8 cellular contexts compared by ENCODE assay signal in the genomic region with DNA sequence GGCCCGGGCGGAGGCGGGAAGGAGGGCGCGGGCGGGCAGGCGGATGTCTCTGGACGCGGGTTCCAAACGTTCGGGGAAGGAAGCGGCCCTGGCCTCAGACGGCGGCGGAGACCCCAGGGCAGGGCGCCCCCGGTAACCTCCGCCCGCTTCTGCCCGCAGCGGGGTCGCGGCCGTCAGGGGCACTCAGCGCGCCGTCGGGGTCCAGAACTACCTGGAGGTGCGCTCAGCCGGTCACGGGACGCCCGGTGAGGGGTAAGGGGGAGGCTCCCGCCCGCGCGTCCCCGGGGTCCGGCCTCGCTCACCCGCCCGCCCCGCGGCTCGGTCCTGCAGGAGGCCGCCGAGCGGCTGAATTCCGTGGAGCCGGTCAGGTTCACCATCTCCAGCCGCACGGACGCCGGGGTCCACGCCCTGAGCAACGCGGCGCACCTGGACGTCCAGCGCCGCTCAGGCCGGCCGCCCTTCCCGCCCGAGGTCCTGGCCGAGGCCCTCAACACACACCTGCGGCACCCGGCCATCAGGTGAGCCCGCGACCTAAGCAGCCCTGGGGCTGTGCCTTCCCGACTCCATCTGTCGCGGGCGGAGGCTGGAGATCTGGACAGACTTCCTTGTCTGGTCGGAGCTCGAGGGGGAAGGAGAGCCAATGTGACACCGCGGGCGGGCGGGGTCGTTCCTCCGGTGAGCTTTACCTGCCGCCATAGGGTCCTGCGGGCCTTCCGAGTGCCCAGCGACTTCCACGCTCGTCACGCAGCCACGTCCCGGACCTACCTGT. TPM values are rescaled to one million over a fixed set of nuclear protein-coding genes. Genes with fewer than 3 reads are reported as not detected.
A peak's percentile ranks its signal among the peaks of the same experiment; 100 is the strongest.
DNase-seq lines count a peak whose midpoint lies in the region; ATAC-seq and TF ChIP-seq lines count a peak whose summit lies in the region.

No MANE protein-coding gene starts in this region.

- H3K9ac ChIP-seq in parathyroid adenoma, result peak overlapping the region; percentile 37

- H3K4me2 ChIP-seq in parathyroid adenoma (ENCODE audit: low read length), result peak overlapping the region; percentile 86

- peak overlapping the region; percentile 70 for H3K27ac Mint-ChIP-seq in activated CD4-positive, alpha-beta memory T cell treated with anti-CD3 and anti-CD28 coated beads for 36 hours

- POLR2A ChIA-PET in activated CD4-positive, alpha-beta memory T cell treated with anti-CD3 and anti-CD28 coated beads for 36 hours (lab: Charles Lee), result interaction anchor here (0.6 kb wide), 1 partner anchor 80 kb away, joined by 3 read pairs; no protein-coding TSS in a partner anchor

- H3K9me3 ChIP-seq in parathyroid adenoma (ENCODE audit: control insufficient read depth, low read length), result no peaks in the 10 kb centered on the region

- H3K27me3 ChIP-seq in parathyroid adenoma (ENCODE audit: control insufficient read depth, insufficient read depth, low read length), result no peaks in the 10 kb centered on the region

- ATAC-seq in HG02884 (IDR thresholded peaks at IDR 0.05; ENCODE audit: unreplicated experiment) (peak; percentile 8), HG03196 (IDR thresholded peaks at IDR 0.05; ENCODE audit: unreplicated experiment) (no peak)

- H3K4me1 ChIP-seq in parathyroid adenoma, result peaks cover 3% of the 10 kb centered on the region

- CTCF ChIA-PET in activated CD4-positive, alpha-beta memory T cell treated with anti-CD3 and anti-CD28 coated beads for 36 hours (lab: Charles Lee), result interaction anchor here (1.1 to 1.3 kb wide), 2 partner anchors 186 to 325 kb away, joined by 4 read pairs; no protein-coding TSS in a partner anchor

- no peaks in the 10 kb centered on the region for H3K9me3 Mint-ChIP-seq in activated CD4-positive, alpha-beta memory T cell treated with anti-CD3 and anti-CD28 coated beads for 36 hours

- peak overlapping the region; percentile 79 for H2AFZ ChIP-seq in parathyroid adenoma

- H3K36me3 Mint-ChIP-seq in activated CD4-positive, alpha-beta memory T cell treated with anti-CD3 and anti-CD28 coated beads for 36 hours, result peaks cover 9% of the 10 kb centered on the region

- DNase-seq in activated CD4-positive, alpha-beta memory T cell treated with anti-CD3 and anti-CD28 coated beads for 36 hours, result peak; percentile 36
- DNase-seq in fibroblast of villous mesenchyme (ENCODE audit: low read depth), result no peak
- DNase-seq in 8988T, result no peak
- no peak for DNase-seq in HuH-7 (ENCODE audit: low spot score)

- no peaks in the 10 kb centered on the region for H3K79me2 ChIP-seq in parathyroid adenoma

- peak overlapping the region; percentile 92 for H3K4me3 ChIP-seq in GM12875 (ENCODE audit: low read depth, low read length)
- H3K4me3 ChIP-seq in fibroblast of villous mesenchyme (ENCODE audit: low read depth, low read length), result peak overlapping the region; percentile 76
- H3K4me3 ChIP-seq in parathyroid adenoma (ENCODE audit: low read depth, low read length), result peak overlapping the region; percentile 85

- H3K27ac ChIP-seq in parathyroid adenoma, result peak overlapping the region; percentile 47

- no peaks in the 10 kb centered on the region for H3K27me3 Mint-ChIP-seq in activated CD4-positive, alpha-beta memory T cell treated with anti-CD3 and anti-CD28 coated beads for 36 hours

- intact Hi-C loops in activated CD4-positive, alpha-beta memory T cell treated with anti-CD3 and anti-CD28 coated beads for 36 hours (cut with micrococcal nuclease), result loop anchor here (1.0 to 5.0 kb wide), 7 partner anchors 37 to 276 kb away; partner anchors contain the start of genes AURKAIP1, B3GALT6, C1orf159 and DVL1

- TF ChIP-seq CTCF in GM12875 (IDR thresholded peaks at IDR 0.05; ENCODE audit: borderline replicate concordance, insufficient read depth, low read depth, low read length) (no peak), fibroblast of villous mesenchyme (IDR thresholded peaks at IDR 0.05; ENCODE audit: insufficient read depth, low read depth, low read length) (no peak), parathyroid adenoma (IDR thresholded peaks at IDR 0.05) (no peak)

- H3K4me1 Mint-ChIP-seq in activated CD4-positive, alpha-beta memory T cell treated with anti-CD3 and anti-CD28 coated beads for 36 hours (ENCODE audit: low read depth), result peaks cover 29% of the 10 kb centered on the region

- H3K4me3 Mint-ChIP-seq in activated CD4-positive, alpha-beta memory T cell treated with anti-CD3 and anti-CD28 coated beads for 36 hours, result peak overlapping the region; percentile 78

- no peaks in the 10 kb centered on the region for H3K36me3 ChIP-seq in parathyroid adenoma (ENCODE audit: control insufficient read depth, insufficient read depth, low read length)

RNA-seq across cellular contexts. Expression of gene PUSL1, which starts 0.5 kb away (rescaled TPM):
- 10 to 100 TPM; 19.7 to 23.1 TPM for total RNA-seq in activated CD4-positive, alpha-beta memory T cell treated with anti-CD3 and anti-CD28 coated beads for 36 hours
- 25.0 and 36.7 TPM in 2 replicates for total RNA-seq in fibroblast of villous mesenchyme

RNA-seq across cellular contexts. Expression of gene ACAP3, which starts 1.2 kb away (rescaled TPM):
- total RNA-seq in activated CD4-positive, alpha-beta memory T cell treated with anti-CD3 and anti-CD28 coated beads for 36 hours, result 10 to 100 TPM; 31.8 to 32.0 TPM
- 43.2 and 54.8 TPM in 2 replicates for total RNA-seq in fibroblast of villous mesenchyme

RNA-seq across cellular contexts. Expression of gene INTS11, which starts 15.5 kb away (rescaled TPM):
- total RNA-seq in activated CD4-positive, alpha-beta memory T cell treated with anti-CD3 and anti-CD28 coated beads for 36 hours, result 100 to 1,000 TPM; 107 to 120 TPM
- total RNA-seq in fibroblast of villous mesenchyme, result 57.9 and 61.2 TPM in 2 replicates

RNA-seq across cellular contexts. Expression of gene CPTP, which starts 15.7 kb away (rescaled TPM):
- total RNA-seq in activated CD4-positive, alpha-beta memory T cell treated with anti-CD3 and anti-CD28 coated beads for 36 hours, result 10 to 100 TPM; 12.1 to 13.1 TPM
- 11.7 and 13.2 TPM in 2 replicates for total RNA-seq in fibroblast of villous mesenchyme

RNA-seq across cellular contexts. Expression of gene TAS1R3, which starts 22.1 kb away (rescaled TPM):
- under 1 TPM in 1 of 2 experiments, not detected in 1; 0.10 TPM for total RNA-seq in activated CD4-positive, alpha-beta memory T cell treated with anti-CD3 and anti-CD28 coated beads for 36 hours
- total RNA-seq in fibroblast of villous mesenchyme, result under 0.01 TPM in 2 replicates
